ENCODE assay signal across 8 cellular contexts in the genomic region with DNA sequence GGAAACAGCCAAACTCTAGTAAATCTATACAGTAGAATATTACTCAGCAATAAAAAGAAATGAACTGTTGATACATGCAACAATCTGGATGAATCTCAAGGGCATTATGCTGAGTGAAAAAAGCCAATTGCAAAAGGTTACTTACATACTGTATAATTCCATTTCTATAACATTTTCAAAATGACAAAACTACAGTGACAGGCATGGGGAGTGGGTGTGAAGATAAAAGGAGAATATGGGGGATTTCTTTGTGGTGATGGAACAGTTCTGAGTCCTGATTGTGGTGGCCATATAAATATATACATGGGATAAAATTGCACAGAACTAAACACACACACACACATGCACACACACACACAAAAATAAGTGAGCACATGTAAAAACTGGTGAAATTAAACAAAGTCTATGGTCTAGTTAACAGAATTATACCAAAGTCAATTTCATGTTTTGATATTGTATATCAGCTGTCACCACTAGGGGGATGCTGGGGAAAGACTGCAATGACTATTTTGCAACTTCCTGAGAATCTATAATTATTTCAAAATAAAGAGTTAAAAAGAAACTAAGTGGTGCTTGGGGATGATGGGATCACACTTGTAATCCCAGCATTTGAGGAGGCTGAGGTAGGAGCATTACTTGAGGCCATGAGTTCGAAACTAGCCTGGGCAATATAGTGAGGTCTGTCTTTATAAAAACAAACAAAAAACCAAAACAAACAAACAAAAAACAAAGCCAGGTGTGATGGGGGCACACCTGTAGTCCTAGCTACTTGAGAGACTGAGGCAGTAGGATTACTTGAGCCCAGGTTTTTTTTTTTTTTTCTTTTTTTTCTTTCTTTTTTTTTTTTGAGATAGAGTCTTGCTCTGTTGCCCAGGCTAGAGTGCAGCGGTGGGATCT.
A peak's percentile ranks its signal among the peaks of the same experiment; 100 is the strongest.
DNase-seq lines count a peak whose midpoint lies in the region; ATAC-seq and TF ChIP-seq lines count a peak whose summit lies in the region.

No MANE protein-coding gene starts in this region.

- ATAC-seq in activated CD4-positive, alpha-beta T cell treated with anti-CD3 and anti-CD28 coated beads for 36 hours: peak; percentile 49
- ATAC-seq in GM18498 (IDR thresholded peaks at IDR 0.05; ENCODE audit: unreplicated experiment) (no peak), sciatic nerve (no peak)

- peaks cover 33% of the 10 kb centered on the region for H3K4me1 Mint-ChIP-seq in activated CD4-positive, alpha-beta T cell treated with anti-CD3 and anti-CD28 coated beads for 36 hours
- no peaks in the 10 kb centered on the region for H3K4me1 Mint-ChIP-seq in progenitor cell of endocrine pancreas (ENCODE audit: low read depth)

- peaks cover 8% of the 10 kb centered on the region for H3K27me3 Mint-ChIP-seq in activated CD4-positive, alpha-beta T cell treated with anti-CD3 and anti-CD28 coated beads for 36 hours
- H3K27me3 Mint-ChIP-seq in progenitor cell of endocrine pancreas: no peaks in the 10 kb centered on the region

- no peaks in the 10 kb centered on the region for H3K9me3 ChIP-seq in colonic mucosa

- H3K4me3 ChIP-seq in colonic mucosa: no peak overlapping the region

- no peaks in the 10 kb centered on the region for H3K4me1 ChIP-seq in colonic mucosa

- H3K9me3 Mint-ChIP-seq in activated CD4-positive, alpha-beta T cell treated with anti-CD3 and anti-CD28 coated beads for 36 hours (ENCODE audit: low read depth): peaks cover 9% of the 10 kb centered on the region
- H3K9me3 Mint-ChIP-seq in progenitor cell of endocrine pancreas (ENCODE audit: low read depth): peaks cover 15% of the 10 kb centered on the region

- POLR2A ChIA-PET in activated CD4-positive, alpha-beta T cell treated with anti-CD3 and anti-CD28 coated beads for 36 hours (lab: Charles Lee): no interaction called here

- H3K9ac ChIP-seq in colonic mucosa (ENCODE audit: low read depth in 2 of 2, low read length in 2 of 2): no peak overlapping the region

- TF ChIP-seq CTCF in colonic mucosa (IDR thresholded peaks at IDR 0.05) (peak; percentile 46), progenitor cell of endocrine pancreas (IDR thresholded peaks at IDR 0.05; ENCODE audit: unreplicated experiment) (peak; percentile 74)

- no peaks in the 10 kb centered on the region for H3K27me3 ChIP-seq in colonic mucosa

- peaks cover 4% of the 10 kb centered on the region for H3K36me3 Mint-ChIP-seq in activated CD4-positive, alpha-beta T cell treated with anti-CD3 and anti-CD28 coated beads for 36 hours (ENCODE audit: low read depth)
- no peaks in the 10 kb centered on the region for H3K36me3 Mint-ChIP-seq in progenitor cell of endocrine pancreas (ENCODE audit: insufficient read depth)

- no peak overlapping the region for H3K4me3 Mint-ChIP-seq in activated CD4-positive, alpha-beta T cell treated with anti-CD3 and anti-CD28 coated beads for 36 hours
- no peak overlapping the region for H3K4me3 Mint-ChIP-seq in progenitor cell of endocrine pancreas (ENCODE audit: low read depth)

- H3K27ac Mint-ChIP-seq in activated CD4-positive, alpha-beta T cell treated with anti-CD3 and anti-CD28 coated beads for 36 hours: no peak overlapping the region
- H3K27ac Mint-ChIP-seq in progenitor cell of endocrine pancreas: no peak overlapping the region

- CTCF ChIA-PET in activated CD4-positive, alpha-beta T cell treated with anti-CD3 and anti-CD28 coated beads for 36 hours (lab: Charles Lee): interaction anchor here (0.7 to 1.6 kb wide), 9 partner anchors 9 to 1992 kb away, joined by 3 to 11 read pairs (median 4); no protein-coding TSS in a partner anchor

- DNase-seq in activated CD4-positive, alpha-beta T cell treated with anti-CD3 and anti-CD28 coated beads for 36 hours: peak; percentile 22
- no peak for DNase-seq in activated CD4-positive, alpha-beta T cell treated with anti-CD3 and anti-CD28 coated beads, Interleukin-2, amount 50 U/mL, for 4 hours
- DNase-seq in LoVo (ENCODE audit: low spot score) (peak; percentile 18), colonic mucosa (no peak), progenitor cell of endocrine pancreas (ENCODE audit: low spot score, unreplicated experiment) (no peak), NCI-H1417 treated with DMSO at 0.1 percent for 48 hours (lab: John Stamatoyannopoulos, UW) (no peak), sciatic nerve (ENCODE audit: low spot score) (no peak)

- intact Hi-C loops in activated CD4-positive, alpha-beta T cell treated with anti-CD3 and anti-CD28 coated beads for 36 hours (cut with DNase I, micrococcal nuclease): no loop called here
- intact Hi-C loops in colonic mucosa (cut with DNase I): no loop called here
- intact Hi-C loops in sciatic nerve (cut with DNase I): no loop called here

- no peak overlapping the region for H3K27ac ChIP-seq in colonic mucosa

- no peaks in the 10 kb centered on the region for H3K36me3 ChIP-seq in colonic mucosa

Comparison
In these comparisons a context has a peak if more than half of its experiments do, and no peak if none do; other contexts are left out.
1. DNase-seq: peak in activated CD4-positive, alpha-beta T cell treated with anti-CD3 and anti-CD28 coated beads for 36 hours (single experiment) and LoVo (single experiment); none in activated CD4-positive, alpha-beta T cell treated with anti-CD3 and anti-CD28 coated beads, Interleukin-2, amount 50 U/mL, for 4 hours (0 of 2), colonic mucosa (single experiment), progenitor cell of endocrine pancreas (single experiment), NCI-H1417 treated with DMSO at 0.1 percent for 48 hours (single experiment) and sciatic nerve (single experiment).